Comparison of ENCODE assay signal across 8 cellular contexts in genomic region chr19:58451358-58452101, GRCh38.
DNase-seq lines count a peak whose midpoint lies in the region; ATAC-seq and TF ChIP-seq lines count a peak whose summit lies in the region.

Gene ZNF324B (plus strand): TSS chr19:58451622. CDS start chr19:58453702, 2,080 bp downstream.

- peak within 1 kb of the TSS; percentile 60 to 77 for H3K9ac ChIP-seq in mucosa of rectum (ENCODE audit: low read depth in 1 of 2, low read length in 2 of 2)

- H3K4me1 ChIP-seq in mucosa of rectum (ENCODE audit: control insufficient read depth in 2 of 2, insufficient read depth in 2 of 2, low read length in 2 of 2) = peaks cover 7 to 8% of the 10 kb centered on the region in 2 donors

- TF ChIP-seq EP300 in Ishikawa (IDR thresholded peaks at IDR 0.05; ENCODE audit: borderline replicate concordance) = no peak

- peak; percentile 69 for TF ChIP-seq POLR2A in erythroblast (IDR thresholded peaks at IDR 0.05; ENCODE audit: low read length)

- DNase-seq in DMS153 treated with DMSO at 0.1 percent for 48 hours (lab: John Stamatoyannopoulos, UW; ENCODE audit: unreplicated experiment) = peak; percentile 95
- peak; percentile 82 for DNase-seq in OCI-M2 (lab: John Stamatoyannopoulos, UW; ENCODE audit: unreplicated experiment)
- DNase-seq in activated T-cell treated with anti-CD3 and anti-CD28 coated beads for 4 hours = peak; percentile 94
- DNase-seq in erythroblast (lab: John Stamatoyannopoulos, UW) = peak; percentile 96 to 97
- peak; percentile 91 to 93 for DNase-seq in stimulated activated CD8-positive, alpha-beta memory T cell treated with anti-CD3 and anti-CD28 coated beads, Interleukin-4, amount 100 ng/mL, for 4 hours (ENCODE audit: low read depth in 2 of 2, low spot score in 1 of 2)

- H3K36me3 ChIP-seq in mucosa of rectum (ENCODE audit: control insufficient read depth in 2 of 2, insufficient read depth in 2 of 2, low read length in 2 of 2) = peaks cover 6% of the 10 kb centered on the region in 2 donors

- H3K9me3 ChIP-seq in mucosa of rectum (ENCODE audit: control insufficient read depth in 2 of 2, low read length in 2 of 2) = peaks cover 0 to 2% of the 10 kb centered on the region in 2 donors

- no peak for TF ChIP-seq RAD21 in Ishikawa (IDR thresholded peaks at IDR 0.05; ENCODE audit: low read depth)

- H3K27ac ChIP-seq in mucosa of rectum (ENCODE audit: low read depth in 2 of 2, low read length in 2 of 2) = peak within 1 kb of the TSS; percentile 22 to 58

- H3K4me3 ChIP-seq in mucosa of rectum (ENCODE audit: low read length in 2 of 2) = peak within 1 kb of the TSS; percentile 65 to 89

- ATAC-seq in GM21619 (IDR thresholded peaks at IDR 0.05; ENCODE audit: unreplicated experiment) = peak; percentile 95

- H3K27me3 ChIP-seq in mucosa of rectum (ENCODE audit: control insufficient read depth in 2 of 2, insufficient read depth in 2 of 2, low read length in 2 of 2) = no peaks in the 10 kb centered on the region

TF ChIP-seq in Ishikawa, 13 proteins besides CTCF, POLR2A, EP300 and RAD21:
- TF ChIP-seq CREB1 (IDR thresholded peaks at IDR 0.05; ENCODE audit: low read depth) (peak; percentile 55; the same call in 1 of the 2 replicates), USF1 (IDR thresholded peaks at IDR 0.05) (no peak), TCF12 (IDR thresholded peaks at IDR 0.05; ENCODE audit: low read depth) (no peak), CEBPB (IDR thresholded peaks at IDR 0.05) (no peak), YY1 (IDR thresholded peaks at IDR 0.05; ENCODE audit: low read depth) (peak; percentile 66; the same call in 1 of the 2 replicates), FOXM1 (IDR thresholded peaks at IDR 0.05; ENCODE audit: borderline replicate concordance, low read depth) (no peak), REST (IDR thresholded peaks at IDR 0.05; ENCODE audit: low read depth) (no peak), TAF1 (IDR thresholded peaks at IDR 0.05; ENCODE audit: low read depth) (peak; percentile 67), TEAD4 (IDR thresholded peaks at IDR 0.05) (no peak), ZBTB7A (IDR thresholded peaks at IDR 0.05; ENCODE audit: low read depth) (peak; percentile 83), EGR1 (IDR thresholded peaks at IDR 0.05) (no peak), MAX (IDR thresholded peaks at IDR 0.05) (peak; percentile 68), NFIC (IDR thresholded peaks at IDR 0.05) (no peak)

Comparison
In these comparisons a context has a peak if more than half of its experiments do, and no peak if none do; other contexts are left out.
1. Peak in every context shown above with its lines: DNase-seq, ATAC-seq, H3K4me3 ChIP-seq and H3K27ac ChIP-seq.